Comparison of ENCODE assay signal across 22 cellular contexts in the genomic region with DNA sequence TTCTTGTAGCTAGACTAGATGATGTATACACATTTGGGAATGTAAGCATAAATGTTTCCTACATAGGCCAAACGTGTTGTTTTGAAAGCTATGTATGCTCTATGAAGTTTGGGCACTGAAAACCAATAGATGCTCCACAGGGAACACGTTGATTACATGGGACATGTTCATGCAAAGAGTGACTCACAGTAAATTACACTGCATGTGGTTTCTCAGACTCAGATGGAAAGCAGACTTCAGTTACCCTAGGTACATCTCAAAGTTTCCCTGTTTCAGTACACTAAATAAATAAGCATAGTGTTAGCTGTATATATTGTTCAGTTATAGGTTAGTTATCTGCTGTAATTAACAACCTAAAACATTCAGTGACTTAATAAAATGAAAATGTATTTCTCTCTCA.
DNase-seq lines count a peak whose midpoint lies in the region; ATAC-seq and TF ChIP-seq lines count a peak whose summit lies in the region.
"Had no signal": no experiment of that assay in that cellular context is flagged by ENCODE, and none has a peak within 500 bp of the region (broad histone marks: within the 10 kb centered on the region; RNA-seq: fewer than 3 reads in every experiment).

No MANE protein-coding gene starts in this region.

- peaks cover 17% of the 10 kb centered on the region for H3K4me1 Mint-ChIP-seq in activated naive CD4-positive, alpha-beta T cell treated with anti-CD3 and anti-CD28 coated beads, Interleukin-2, amount 50 U/mL, for 24 hours
- H3K4me1 Mint-ChIP-seq in stimulated activated naive B cell treated with anti-CD40 and anti-IgM and Interleukin-4, amounts not matched to agents 10 μg/mL and 1 μg/mL and 100 μg/mL, for 72 hours = peaks cover 27 to 45% of the 10 kb centered on the region in 2 donors
- H3K4me1 Mint-ChIP-seq in CD8-positive, alpha-beta memory T cell = no peaks in the 10 kb centered on the region

- H3K36me3 Mint-ChIP-seq in activated naive CD4-positive, alpha-beta T cell treated with anti-CD3 and anti-CD28 coated beads, Interleukin-2, amount 50 U/mL, for 24 hours = no peaks in the 10 kb centered on the region
- peaks cover 3 to 12% of the 10 kb centered on the region in 2 donors for H3K36me3 Mint-ChIP-seq in stimulated activated naive B cell treated with anti-CD40 and anti-IgM and Interleukin-4, amounts not matched to agents 10 μg/mL and 1 μg/mL and 100 μg/mL, for 72 hours
- H3K36me3 Mint-ChIP-seq in CD8-positive, alpha-beta memory T cell = no peaks in the 10 kb centered on the region

- no peak overlapping the region for H3K27ac ChIP-seq in CD8-positive, alpha-beta memory T cell (ENCODE audit: low read depth, low read length)
- H3K27ac ChIP-seq: transverse colon had no signal

- no peak for DNase-seq in activated naive CD4-positive, alpha-beta T cell (lab: John Stamatoyannopoulos, UW)
- DNase-seq in RPMI7951 (ENCODE audit: low read depth) = peak; percentile 31
- DNase-seq in fibroblast of peridontal ligament (ENCODE audit: extremely low read depth) = peak; percentile 74
- DNase-seq in stimulated activated naive B cell treated with anti-CD40 and anti-IgM and Interleukin-4, amounts not matched to agents 10 μg/mL and 1 μg/mL and 100 μg/mL, for 72 hours = no peak
- DNase-seq in mucosa of descending colon = no peak
- DNase-seq in CD8-positive, alpha-beta memory T cell = no peak
- DNase-seq: activated CD4-positive, alpha-beta T cell treated with anti-CD3 and anti-CD28 coated beads for 48 hours; anterior cingulate cortex; COR-L47; effector memory CD4-positive, alpha-beta T cell; EL; esophagus squamous epithelium; head of caudate nucleus; Kasumi-1; NCI-H1417; NCI-H2171; right cardiac atrium; Right ventricle myocardium superior; SW 1271; transverse colon had no signal

- peak; percentile 78 to 86 for ATAC-seq in stimulated activated naive B cell treated with anti-CD40 and anti-IgM and Interleukin-4, amounts not matched to agents 10 μg/mL and 1 μg/mL and 100 μg/mL, for 72 hours (replicated peaks)
- no peak for ATAC-seq in mucosa of descending colon
- ATAC-seq in HG02763 (IDR thresholded peaks at IDR 0.05; ENCODE audit: unreplicated experiment) = no peak
- ATAC-seq: right cardiac atrium had no signal

- no peaks in the 10 kb centered on the region for H3K9me3 ChIP-seq in mucosa of descending colon
- H3K9me3 ChIP-seq in CD8-positive, alpha-beta memory T cell (ENCODE audit: low read length) = no peaks in the 10 kb centered on the region
- H3K9me3 ChIP-seq: esophagus squamous epithelium, transverse colon had no signal

- intact Hi-C loops in mucosa of descending colon (cut with DNase I, micrococcal nuclease) = no loop called here

- H3K9me3 Mint-ChIP-seq in activated naive CD4-positive, alpha-beta T cell treated with anti-CD3 and anti-CD28 coated beads, Interleukin-2, amount 50 U/mL, for 24 hours = no peaks in the 10 kb centered on the region
- H3K9me3 Mint-ChIP-seq in stimulated activated naive B cell treated with anti-CD40 and anti-IgM and Interleukin-4, amounts not matched to agents 10 μg/mL and 1 μg/mL and 100 μg/mL, for 72 hours = peaks cover 8 to 9% of the 10 kb centered on the region in 2 donors
- no peaks in the 10 kb centered on the region for H3K9me3 Mint-ChIP-seq in CD8-positive, alpha-beta memory T cell

- no peak for TF ChIP-seq CTCF in mucosa of descending colon (IDR thresholded peaks at IDR 0.05)

- H3K27me3 ChIP-seq in CD8-positive, alpha-beta memory T cell (ENCODE audit: insufficient read depth, low read length, poor library complexity, severe bottlenecking) = no peaks in the 10 kb centered on the region
- H3K27me3 ChIP-seq: transverse colon had no signal

- CTCF ChIA-PET in CD8-positive, alpha-beta memory T cell (lab: Charles Lee) = interaction anchor here (1.2 kb wide), 1 partner anchor 300 kb away, joined by 3 read pairs; no protein-coding TSS in a partner anchor

- no peaks in the 10 kb centered on the region for H3K36me3 ChIP-seq in mucosa of descending colon (ENCODE audit: low read depth)
- no peaks in the 10 kb centered on the region for H3K36me3 ChIP-seq in CD8-positive, alpha-beta memory T cell (ENCODE audit: insufficient read depth, low read length)
- H3K36me3 ChIP-seq: esophagus squamous epithelium, transverse colon had no signal

- H3K4me3 ChIP-seq in mucosa of descending colon = no peak overlapping the region
- no peak overlapping the region for H3K4me3 ChIP-seq in CD8-positive, alpha-beta memory T cell (ENCODE audit: low read length)
- H3K4me3 ChIP-seq: esophagus squamous epithelium, transverse colon had no signal

- H3K27ac Mint-ChIP-seq in activated naive CD4-positive, alpha-beta T cell treated with anti-CD3 and anti-CD28 coated beads, Interleukin-2, amount 50 U/mL, for 24 hours = peak overlapping the region; percentile 85
- H3K27ac Mint-ChIP-seq in stimulated activated naive B cell treated with anti-CD40 and anti-IgM and Interleukin-4, amounts not matched to agents 10 μg/mL and 1 μg/mL and 100 μg/mL, for 72 hours = peak overlapping the region; percentile 82
- H3K27ac Mint-ChIP-seq in CD8-positive, alpha-beta memory T cell = no peak overlapping the region

- POLR2A ChIA-PET in CD8-positive, alpha-beta memory T cell (lab: Charles Lee) = no interaction called here

- no peaks in the 10 kb centered on the region for H3K4me1 ChIP-seq in mucosa of descending colon (ENCODE audit: low read depth)
- H3K4me1 ChIP-seq in CD8-positive, alpha-beta memory T cell (ENCODE audit: insufficient read depth, low read length) = no peaks in the 10 kb centered on the region

- peak overlapping the region; percentile 47 for H3K4me3 Mint-ChIP-seq in activated naive CD4-positive, alpha-beta T cell treated with anti-CD3 and anti-CD28 coated beads, Interleukin-2, amount 50 U/mL, for 24 hours
- peak overlapping the region in 1 of 2 donors; percentile 37 for H3K4me3 Mint-ChIP-seq in stimulated activated naive B cell treated with anti-CD40 and anti-IgM and Interleukin-4, amounts not matched to agents 10 μg/mL and 1 μg/mL and 100 μg/mL, for 72 hours
- no peak overlapping the region for H3K4me3 Mint-ChIP-seq in CD8-positive, alpha-beta memory T cell

- H3K27me3 Mint-ChIP-seq in activated naive CD4-positive, alpha-beta T cell treated with anti-CD3 and anti-CD28 coated beads, Interleukin-2, amount 50 U/mL, for 24 hours = no peaks in the 10 kb centered on the region
- peaks cover 0 to 6% of the 10 kb centered on the region in 2 donors for H3K27me3 Mint-ChIP-seq in stimulated activated naive B cell treated with anti-CD40 and anti-IgM and Interleukin-4, amounts not matched to agents 10 μg/mL and 1 μg/mL and 100 μg/mL, for 72 hours
- H3K27me3 Mint-ChIP-seq in CD8-positive, alpha-beta memory T cell = peaks cover 6 to 29% of the 10 kb centered on the region in 2 donors

Comparison
In these comparisons a context has a peak if more than half of its experiments do, and no peak if none do; other contexts are left out.
1. H3K27ac Mint-ChIP-seq: peak in activated naive CD4-positive, alpha-beta T cell treated with anti-CD3 and anti-CD28 coated beads, Interleukin-2, amount 50 U/mL, for 24 hours (single experiment) and stimulated activated naive B cell treated with anti-CD40 and anti-IgM and Interleukin-4, amounts not matched to agents 10 μg/mL and 1 μg/mL and 100 μg/mL, for 72 hours (single experiment); none in CD8-positive, alpha-beta memory T cell (0 of 8).
2. DNase-seq: peak in RPMI7951 (single experiment) and fibroblast of peridontal ligament (single experiment); none in activated naive CD4-positive, alpha-beta T cell (0 of 4), stimulated activated naive B cell treated with anti-CD40 and anti-IgM and Interleukin-4, amounts not matched to agents 10 μg/mL and 1 μg/mL and 100 μg/mL, for 72 hours (single experiment), mucosa of descending colon (0 of 3) and CD8-positive, alpha-beta memory T cell (0 of 5).
3. ATAC-seq: peak in stimulated activated naive B cell treated with anti-CD40 and anti-IgM and Interleukin-4, amounts not matched to agents 10 μg/mL and 1 μg/mL and 100 μg/mL, for 72 hours (2 of 2); none in mucosa of descending colon (single experiment) and HG02763 (single experiment).